1 cellular context compared by ENCODE assay signal in genomic region chr9:96020300-96020821, GRCh38.
TF ChIP-seq lines count a peak whose summit lies in the region.

No MANE protein-coding gene starts in this region.

TF ChIP-seq in GM12878, 131 proteins besides CTCF, POLR2A, EP300 and RAD21 (continued from another document):
- TF ChIP-seq, protein P1, sequence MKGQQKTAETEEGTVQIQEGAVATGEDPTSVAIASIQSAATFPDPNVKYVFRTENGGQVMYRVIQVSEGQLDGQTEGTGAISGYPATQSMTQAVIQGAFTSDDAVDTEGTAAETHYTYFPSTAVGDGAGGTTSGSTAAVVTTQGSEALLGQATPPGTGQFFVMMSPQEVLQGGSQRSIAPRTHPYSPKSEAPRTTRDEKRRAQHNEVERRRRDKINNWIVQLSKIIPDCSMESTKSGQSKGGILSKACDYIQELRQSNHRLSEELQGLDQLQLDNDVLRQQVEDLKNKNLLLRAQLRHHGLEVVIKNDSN (IDR thresholded peaks at IDR 0.05; ENCODE audit: borderline replicate concordance, extremely low read length, insufficient read depth, low read depth, low read length), result no peak
- TF ChIP-seq BCL11A (IDR thresholded peaks at IDR 0.05; ENCODE audit: low read depth, low read length) (no peak), NRF1 (conservative IDR thresholded peaks at IDR 0.05; ENCODE audit: low read depth, low read length) (no peak), MYC (IDR thresholded peaks at IDR 0.05; ENCODE audit: insufficient read depth, insufficient read length, insufficient replicate concordance, low read length, severe bottlenecking) (no peak), ZBTB33 (IDR thresholded peaks at IDR 0.05) (no peak)
- TF ChIP-seq, protein P2, sequence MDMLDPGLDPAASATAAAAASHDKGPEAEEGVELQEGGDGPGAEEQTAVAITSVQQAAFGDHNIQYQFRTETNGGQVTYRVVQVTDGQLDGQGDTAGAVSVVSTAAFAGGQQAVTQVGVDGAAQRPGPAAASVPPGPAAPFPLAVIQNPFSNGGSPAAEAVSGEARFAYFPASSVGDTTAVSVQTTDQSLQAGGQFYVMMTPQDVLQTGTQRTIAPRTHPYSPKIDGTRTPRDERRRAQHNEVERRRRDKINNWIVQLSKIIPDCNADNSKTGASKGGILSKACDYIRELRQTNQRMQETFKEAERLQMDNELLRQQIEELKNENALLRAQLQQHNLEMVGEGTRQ (IDR thresholded peaks at IDR 0.05; ENCODE audit: borderline replicate concordance, low read depth, low read length), result no peak
